Comparison of ENCODE assay signal across 8 cellular contexts in the genomic region with DNA sequence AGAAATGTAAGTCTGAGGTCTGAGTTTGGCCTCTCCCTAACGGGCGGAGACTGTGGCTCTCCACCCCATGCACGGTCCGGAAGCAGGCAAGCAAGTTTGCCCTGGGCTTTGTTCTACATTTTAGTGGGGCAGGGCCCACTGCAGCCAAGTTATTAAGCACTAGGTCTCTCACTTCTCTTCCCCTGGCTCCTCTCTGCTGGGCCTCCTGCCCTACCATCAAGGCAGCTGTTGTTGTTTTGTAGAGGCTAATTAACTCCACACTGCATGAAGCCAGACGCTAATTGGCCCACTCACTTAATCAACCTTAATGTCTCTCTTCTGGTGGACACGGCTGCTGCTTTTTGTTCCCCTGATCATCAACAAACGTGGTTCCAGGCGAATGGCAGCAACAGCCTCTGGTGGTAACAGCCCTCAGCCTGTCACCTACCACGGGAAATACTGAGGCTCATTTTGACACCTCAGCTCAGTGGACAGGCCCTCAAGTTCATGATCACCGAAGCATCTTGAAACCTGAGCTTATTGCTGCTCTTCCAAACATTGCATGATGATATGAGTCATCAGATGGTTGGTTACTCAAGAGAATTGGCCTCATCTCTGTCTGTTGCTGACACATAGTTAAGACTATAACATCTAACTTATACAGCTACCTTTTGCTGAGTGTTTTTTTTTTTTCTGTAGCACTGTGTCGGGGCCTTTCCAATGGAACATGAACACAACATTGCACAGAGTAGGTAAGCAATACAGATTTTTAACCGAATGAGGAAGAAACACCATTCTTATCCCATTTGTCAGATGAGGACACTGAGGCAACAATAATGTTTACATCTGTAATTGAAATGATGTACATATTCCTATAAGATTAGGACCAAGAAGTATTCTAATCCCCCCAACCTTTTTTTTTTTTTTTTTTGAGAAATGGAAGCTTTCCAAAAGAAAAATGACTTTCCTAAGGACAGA. TPM values are rescaled to one million over a fixed set of nuclear protein-coding genes. Genes with fewer than 3 reads are reported as not detected.
A peak's percentile ranks its signal among the peaks of the same experiment; 100 is the strongest.
DNase-seq lines count a peak whose midpoint lies in the region; ATAC-seq and TF ChIP-seq lines count a peak whose summit lies in the region.

No MANE protein-coding gene starts in this region.

- DNase-seq in GM03348 (ENCODE audit: low spot score) = peak; percentile 86
- DNase-seq in PC-9 = peak; percentile 15 to 83
- DNase-seq in glutamatergic neuron = no peak
- no peak for DNase-seq in effector CD4-positive, alpha-beta T cell
- DNase-seq in NCI-H146 (lab: John Stamatoyannopoulos, UW) = no peak
- DNase-seq in mesothelial cell of epicardium (ENCODE audit: low spot score in 2 of 2, unreplicated experiment in 2 of 2) = no peak

- intact Hi-C loops in PC-9 (cut with micrococcal nuclease; ENCODE audit: unreplicated experiment) = no loop called here

- no peak overlapping the region for H3K27ac ChIP-seq in PC-9

- H3K79me2 ChIP-seq in PC-9 (ENCODE audit: low read depth) = no peaks in the 10 kb centered on the region

- CTCF ChIA-PET in PC-9 (lab: Charles Lee) = no interaction called here

- peaks cover 10% of the 10 kb centered on the region for H3K36me3 Mint-ChIP-seq in glutamatergic neuron (ENCODE audit: unreplicated experiment)
- peaks cover 2% of the 10 kb centered on the region for H3K36me3 Mint-ChIP-seq in mesothelial cell of epicardium

- H3K4me1 ChIP-seq in PC-9 (replicated peaks; ENCODE audit: insufficient read depth) = peaks cover 9% of the 10 kb centered on the region

- peaks cover 7% of the 10 kb centered on the region for H3K9me3 Mint-ChIP-seq in glutamatergic neuron (ENCODE audit: unreplicated experiment)
- H3K9me3 Mint-ChIP-seq in mesothelial cell of epicardium = peaks cover 14% of the 10 kb centered on the region

- no peak overlapping the region for H2AFZ ChIP-seq in PC-9

- H3K9me2 ChIP-seq in PC-9 (ENCODE audit: insufficient read depth) = no peaks in the 10 kb centered on the region

- H3K27me3 ChIP-seq in PC-9 (ENCODE audit: insufficient read depth, low read depth) = 0 out of 2 replicates have a peak, but pooled peaks cover 7% of the 10 kb centered on the region

- H3K4me1 Mint-ChIP-seq in glutamatergic neuron (ENCODE audit: low read depth, unreplicated experiment) = peaks cover 8% of the 10 kb centered on the region
- H3K4me1 Mint-ChIP-seq in mesothelial cell of epicardium = no peaks in the 10 kb centered on the region

- H3F3A ChIP-seq in PC-9 (ENCODE audit: insufficient read depth, low read depth) = no peaks in the 10 kb centered on the region

- H3K27me3 Mint-ChIP-seq in glutamatergic neuron (ENCODE audit: unreplicated experiment) (peaks cover 2% of the 10 kb centered on the region), mesothelial cell of epicardium (ENCODE audit: low read depth) (peaks cover 1% of the 10 kb centered on the region)

- ATAC-seq in GM21367 (IDR thresholded peaks at IDR 0.05; ENCODE audit: unreplicated experiment) = peak; percentile 75
- peak; percentile 88 for ATAC-seq in HG03565 (IDR thresholded peaks at IDR 0.05; ENCODE audit: unreplicated experiment)

- no peak overlapping the region for H3K4me3 ChIP-seq in PC-9

- BruUV-seq in PC-9 (replicated peaks; lab: Mats Ljungman, UMichigan) = no TSS peak

- H3K36me3 ChIP-seq in PC-9 (ENCODE audit: low read depth) = no peaks in the 10 kb centered on the region

- no peaks in the 10 kb centered on the region for H4K20me1 ChIP-seq in PC-9 (ENCODE audit: insufficient read depth)

- peak overlapping the region; percentile 52 for H3K27ac Mint-ChIP-seq in glutamatergic neuron (ENCODE audit: unreplicated experiment)
- no peak overlapping the region for H3K27ac Mint-ChIP-seq in mesothelial cell of epicardium

- H3K4me2 ChIP-seq in PC-9 = no peak overlapping the region

- TF ChIP-seq CTCF in PC-9 (conservative IDR thresholded peaks at IDR 0.05) = no peak
- TF ChIP-seq CTCF in glutamatergic neuron (IDR thresholded peaks at IDR 0.05; ENCODE audit: partially characterized antibody, unreplicated experiment) = no peak
- TF ChIP-seq CTCF in mesothelial cell of epicardium (IDR thresholded peaks at IDR 0.05; ENCODE audit: unreplicated experiment) = no peak

- peak overlapping the region; percentile 11 for H3K4me3 Mint-ChIP-seq in glutamatergic neuron (ENCODE audit: unreplicated experiment)
- H3K4me3 Mint-ChIP-seq in mesothelial cell of epicardium = no peak overlapping the region

- POLR2A ChIA-PET in PC-9 (lab: Charles Lee; ENCODE audit: unreplicated experiment) = interaction anchor here (0.5 to 0.7 kb wide), 5 partner anchors 78 to 1452 kb away, joined by 3 to 6 read pairs (median 4); no protein-coding TSS in a partner anchor

- 0 out of 2 replicates have a peak, but pooled peaks cover 7% of the 10 kb centered on the region for H3K9me3 ChIP-seq in PC-9 (ENCODE audit: insufficient read depth, low read depth)

RNA-seq across cellular contexts. Expression of a gene that starts 20.8 kb away (rescaled TPM):
- total RNA-seq in PC-9 (2021) (0.28 and 0.45 TPM in 2 replicates), glutamatergic neuron (ENCODE audit: unreplicated experiment) (2.7 TPM), mesothelial cell of epicardium (2.9 to 4.5 TPM (median 3.9 TPM) in 3 replicates)

Comparison
In these comparisons a context has a peak if more than half of its experiments do, and no peak if none do; other contexts are left out.
1. DNase-seq: peak in GM03348 (single experiment) and PC-9 (2 of 2); none in glutamatergic neuron (single experiment), effector CD4-positive, alpha-beta T cell (single experiment), NCI-H146 (single experiment) and mesothelial cell of epicardium (0 of 2).